In the genomic region with DNA sequence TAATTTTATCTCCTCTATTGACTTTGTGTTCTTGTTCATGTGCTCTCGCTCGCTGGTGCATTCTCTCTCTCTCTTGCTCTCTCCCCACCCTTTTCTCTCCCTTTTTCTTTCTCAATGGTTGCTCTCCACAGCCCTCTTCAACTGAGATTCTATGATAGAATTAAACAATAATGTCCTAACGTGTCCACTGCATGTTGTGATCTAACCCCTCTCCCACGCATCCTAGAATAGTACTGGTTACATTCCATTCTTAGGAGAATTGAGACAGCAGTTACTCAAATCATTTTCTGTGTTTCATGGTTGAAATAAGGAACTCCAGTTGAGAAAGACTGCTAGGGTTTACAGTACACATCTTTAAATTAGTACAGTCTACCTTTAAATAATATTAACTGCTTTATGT, we compare ENCODE assay signal across 24 cellular contexts.
"Had no signal": no experiment of that assay in that cellular context is flagged by ENCODE, and none has a peak within 500 bp of the region (broad histone marks: within the 10 kb centered on the region; RNA-seq: fewer than 3 reads in every experiment).

No MANE protein-coding gene starts in this region.

- H3K27ac Mint-ChIP-seq: activated B cell treated with CpG ODN at 0.5 μM for 24 hours; activated CD4-positive, alpha-beta memory T cell treated with anti-CD3 and anti-CD28 coated beads for 36 hours; activated CD4-positive, alpha-beta T cell treated with anti-CD3 and anti-CD28 coated beads for 36 hours; activated naive CD8-positive, alpha-beta T cell treated with anti-CD3 and anti-CD28 coated beads for 36 hours; natural killer cell; stimulated activated naive CD8-positive, alpha-beta T cell treated with anti-CD3 and anti-CD28 coated beads, Interleukin-15, Interleukin-2, amounts not matched to agents 100 ng/mL and 50 ng/mL, for 24 hours; T-helper 1 cell treated with Interleukin-12 subunit alpha and Interleukin-12 subunit beta and Interleukin-4 antibody, amounts not matched to agents 30 μg/mL and 1 μg/mL, for 36 hours had no signal

- H3K4me3 Mint-ChIP-seq: activated B cell treated with CpG ODN at 0.5 μM for 24 hours; activated CD4-positive, alpha-beta memory T cell treated with anti-CD3 and anti-CD28 coated beads for 36 hours; activated CD4-positive, alpha-beta T cell treated with anti-CD3 and anti-CD28 coated beads for 36 hours; activated naive CD8-positive, alpha-beta T cell treated with anti-CD3 and anti-CD28 coated beads for 36 hours; natural killer cell; stimulated activated naive CD8-positive, alpha-beta T cell treated with anti-CD3 and anti-CD28 coated beads, Interleukin-15, Interleukin-2, amounts not matched to agents 100 ng/mL and 50 ng/mL, for 24 hours; T-helper 1 cell treated with Interleukin-12 subunit alpha and Interleukin-12 subunit beta and Interleukin-4 antibody, amounts not matched to agents 30 μg/mL and 1 μg/mL, for 36 hours had no signal

- H3K27me3 ChIP-seq: body of pancreas, colonic mucosa, esophagus squamous epithelium, foreskin keratinocyte, pancreas, right atrium auricular region, thyroid gland had no signal

- DNase-seq: activated B cell treated with CpG ODN at 0.5 μM for 24 hours; activated CD4-positive, alpha-beta memory T cell treated with anti-CD3 and anti-CD28 coated beads for 36 hours; activated CD4-positive, alpha-beta T cell treated with anti-CD3 and anti-CD28 coated beads for 36 hours; activated naive CD4-positive, alpha-beta T cell treated with Interleukin-2 at 50 U/mL for 16 hours; activated naive CD8-positive, alpha-beta T cell treated with anti-CD3 and anti-CD28 coated beads for 36 hours; activated T-cell treated with anti-CD3 and anti-CD28 coated beads, Interleukin-2, amount 50 U/mL, for 48 hours; amygdala; body of pancreas; central memory CD4-positive, alpha-beta T cell; colonic mucosa; esophagus squamous epithelium; foreskin keratinocyte; lower lobe of right lung; natural killer cell; pancreas; psoas muscle; stimulated activated CD4-positive, alpha-beta T cell treated with anti-CD3 and anti-CD28 coated beads, Interleukin-1b, Interleukin-23, amount 100 ng/mL, for 48 hours; substantia nigra; T1000 had no signal

- H3K36me3 Mint-ChIP-seq: activated CD4-positive, alpha-beta memory T cell treated with anti-CD3 and anti-CD28 coated beads for 36 hours; activated naive CD8-positive, alpha-beta T cell treated with anti-CD3 and anti-CD28 coated beads for 36 hours; natural killer cell had no signal

- FAIRE-seq: keratinocyte, pancreas had no signal

- H3K4me1 ChIP-seq: body of pancreas, colonic mucosa, esophagus squamous epithelium, foreskin keratinocyte, lower lobe of right lung, pancreas, psoas muscle, right atrium auricular region had no signal

- H3K36me3 ChIP-seq: colonic mucosa, esophagus squamous epithelium, lower lobe of right lung, pancreas, right atrium auricular region, thyroid gland had no signal

- ATAC-seq: activated CD4-positive, alpha-beta T cell treated with anti-CD3 and anti-CD28 coated beads for 36 hours; body of pancreas; foreskin keratinocyte; lower lobe of right lung; natural killer cell; pancreas; psoas muscle had no signal

- H3K4me3 ChIP-seq: body of pancreas, colonic mucosa, esophagus squamous epithelium, lower lobe of right lung, pancreas, psoas muscle, right atrium auricular region, thyroid gland had no signal

- H3K27me3 Mint-ChIP-seq: activated CD4-positive, alpha-beta T cell treated with anti-CD3 and anti-CD28 coated beads for 36 hours; stimulated activated naive CD8-positive, alpha-beta T cell treated with anti-CD3 and anti-CD28 coated beads, Interleukin-15, Interleukin-2, amounts not matched to agents 100 ng/mL and 50 ng/mL, for 24 hours had no signal

- H3K4me1 Mint-ChIP-seq: activated B cell treated with CpG ODN at 0.5 μM for 24 hours; activated CD4-positive, alpha-beta T cell treated with anti-CD3 and anti-CD28 coated beads for 36 hours; activated naive CD8-positive, alpha-beta T cell treated with anti-CD3 and anti-CD28 coated beads for 36 hours; natural killer cell had no signal

- H3K9me3 Mint-ChIP-seq: activated CD4-positive, alpha-beta memory T cell treated with anti-CD3 and anti-CD28 coated beads for 36 hours; activated naive CD8-positive, alpha-beta T cell treated with anti-CD3 and anti-CD28 coated beads for 36 hours; natural killer cell; stimulated activated naive CD8-positive, alpha-beta T cell treated with anti-CD3 and anti-CD28 coated beads, Interleukin-15, Interleukin-2, amounts not matched to agents 100 ng/mL and 50 ng/mL, for 24 hours; T-helper 1 cell treated with Interleukin-12 subunit alpha and Interleukin-12 subunit beta and Interleukin-4 antibody, amounts not matched to agents 30 μg/mL and 1 μg/mL, for 36 hours had no signal

- H3K9me3 ChIP-seq: body of pancreas, colonic mucosa, esophagus squamous epithelium, lower lobe of right lung, pancreas, psoas muscle, right atrium auricular region, thyroid gland had no signal

- H3K27ac ChIP-seq: body of pancreas, colonic mucosa, esophagus squamous epithelium, foreskin keratinocyte, lower lobe of right lung, pancreas, psoas muscle, right atrium auricular region had no signal
